ENCODE assay signal across 1 cellular context in the genomic region with DNA sequence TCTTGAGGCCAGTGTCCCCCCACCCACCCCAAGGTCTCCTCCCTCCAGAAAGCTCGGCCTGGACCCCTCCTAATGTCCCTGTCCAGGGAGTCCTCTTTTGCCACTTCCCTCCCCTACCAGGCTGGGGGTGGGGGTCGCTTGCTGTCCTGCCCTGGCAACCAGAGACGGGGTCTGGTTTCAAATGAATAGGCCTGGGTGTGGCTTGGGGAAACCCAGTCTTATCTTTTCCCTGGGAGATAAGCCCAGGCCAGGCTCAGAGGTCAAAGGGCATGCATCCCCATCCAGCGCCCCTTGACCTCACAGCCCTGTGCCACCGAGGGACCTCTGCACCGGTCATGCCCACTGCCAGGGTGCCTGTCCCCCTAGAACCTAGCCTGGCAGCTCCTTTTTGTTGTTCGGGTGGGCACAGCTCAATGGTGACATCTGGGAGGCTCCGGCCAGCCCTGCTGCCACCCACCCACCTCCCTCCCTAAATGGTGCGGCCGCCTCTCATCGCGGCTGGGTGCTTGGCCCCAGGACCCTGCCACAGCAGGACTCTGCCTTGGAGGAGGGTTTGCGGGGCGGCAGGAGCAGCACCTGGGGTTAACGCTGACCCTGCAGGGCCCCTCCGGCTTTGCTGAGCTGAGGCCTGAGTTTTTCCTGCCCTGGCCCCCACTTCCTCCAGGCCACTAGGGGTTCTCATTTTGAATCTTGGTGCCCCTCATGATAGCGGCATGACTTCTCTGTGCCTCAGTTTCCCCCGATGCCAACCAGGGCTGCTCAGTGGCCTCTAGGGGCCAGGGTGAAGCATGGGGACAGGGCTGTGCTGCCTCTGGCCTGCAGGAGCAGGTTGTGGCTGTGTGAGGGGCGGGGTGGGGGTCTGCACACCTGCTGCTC.
TF ChIP-seq lines count a peak whose summit lies in the region.

No MANE protein-coding gene starts in this region.

TF ChIP-seq in HepG2, 621 proteins besides CTCF, POLR2A, EP300 and RAD21 (continues in another document):
- TF ChIP-seq RBM22 (optimal IDR thresholded peaks at IDR 0.05; ENCODE audit: low read length), result peak; percentile 58
- TF ChIP-seq ZNF605 (CRISPR knock-in tag; IDR thresholded peaks at IDR 0.05), result no peak
- TF ChIP-seq SRSF4 (IDR thresholded peaks at IDR 0.05; ENCODE audit: low read depth, low read length, poor library complexity, severe bottlenecking), result no peak
- TF ChIP-seq ZNF318 (CRISPR knock-in tag; IDR thresholded peaks at IDR 0.05), result no peak
- no peak for TF ChIP-seq GABPB1 (CRISPR knock-in tag; IDR thresholded peaks at IDR 0.05)
- peak in 1 of 2 experiments; percentile 43; a peak in 1 of 4 replicates for TF ChIP-seq NR2F1 (CRISPR knock-in tag; IDR thresholded peaks at IDR 0.05)
- TF ChIP-seq, protein P1, sequence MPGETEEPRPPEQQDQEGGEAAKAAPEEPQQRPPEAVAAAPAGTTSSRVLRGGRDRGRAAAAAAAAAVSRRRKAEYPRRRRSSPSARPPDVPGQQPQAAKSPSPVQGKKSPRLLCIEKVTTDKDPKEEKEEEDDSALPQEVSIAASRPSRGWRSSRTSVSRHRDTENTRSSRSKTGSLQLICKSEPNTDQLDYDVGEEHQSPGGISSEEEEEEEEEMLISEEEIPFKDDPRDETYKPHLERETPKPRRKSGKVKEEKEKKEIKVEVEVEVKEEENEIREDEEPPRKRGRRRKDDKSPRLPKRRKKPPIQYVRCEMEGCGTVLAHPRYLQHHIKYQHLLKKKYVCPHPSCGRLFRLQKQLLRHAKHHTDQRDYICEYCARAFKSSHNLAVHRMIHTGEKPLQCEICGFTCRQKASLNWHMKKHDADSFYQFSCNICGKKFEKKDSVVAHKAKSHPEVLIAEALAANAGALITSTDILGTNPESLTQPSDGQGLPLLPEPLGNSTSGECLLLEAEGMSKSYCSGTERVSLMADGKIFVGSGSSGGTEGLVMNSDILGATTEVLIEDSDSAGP (CRISPR knock-in tag; IDR thresholded peaks at IDR 0.05; ENCODE audit: borderline replicate concordance), result no peak
- TF ChIP-seq ZMYM3 (CRISPR knock-in tag; IDR thresholded peaks at IDR 0.05), result no peak
- TF ChIP-seq MXI1 (IDR thresholded peaks at IDR 0.05; ENCODE audit: borderline replicate concordance, low read depth, low read length), result no peak
- TF ChIP-seq, protein P2, sequence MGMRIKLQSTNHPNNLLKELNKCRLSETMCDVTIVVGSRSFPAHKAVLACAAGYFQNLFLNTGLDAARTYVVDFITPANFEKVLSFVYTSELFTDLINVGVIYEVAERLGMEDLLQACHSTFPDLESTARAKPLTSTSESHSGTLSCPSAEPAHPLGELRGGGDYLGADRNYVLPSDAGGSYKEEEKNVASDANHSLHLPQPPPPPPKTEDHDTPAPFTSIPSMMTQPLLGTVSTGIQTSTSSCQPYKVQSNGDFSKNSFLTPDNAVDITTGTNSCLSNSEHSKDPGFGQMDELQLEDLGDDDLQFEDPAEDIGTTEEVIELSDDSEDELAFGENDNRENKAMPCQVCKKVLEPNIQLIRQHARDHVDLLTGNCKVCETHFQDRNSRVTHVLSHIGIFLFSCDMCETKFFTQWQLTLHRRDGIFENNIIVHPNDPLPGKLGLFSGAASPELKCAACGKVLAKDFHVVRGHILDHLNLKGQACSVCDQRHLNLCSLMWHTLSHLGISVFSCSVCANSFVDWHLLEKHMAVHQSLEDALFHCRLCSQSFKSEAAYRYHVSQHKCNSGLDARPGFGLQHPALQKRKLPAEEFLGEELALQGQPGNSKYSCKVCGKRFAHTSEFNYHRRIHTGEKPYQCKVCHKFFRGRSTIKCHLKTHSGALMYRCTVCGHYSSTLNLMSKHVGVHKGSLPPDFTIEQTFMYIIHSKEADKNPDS (CRISPR knock-in tag; IDR thresholded peaks at IDR 0.05), result no peak
- TF ChIP-seq ZSCAN20 (CRISPR knock-in tag; IDR thresholded peaks at IDR 0.05; ENCODE audit: borderline replicate concordance), result no peak
- TF ChIP-seq THRA (CRISPR knock-in tag; IDR thresholded peaks at IDR 0.05; ENCODE audit: borderline replicate concordance), result no peak
- no peak for TF ChIP-seq ZNF784 (CRISPR knock-in tag; IDR thresholded peaks at IDR 0.05; ENCODE audit: borderline replicate concordance)
- TF ChIP-seq, protein P3, sequence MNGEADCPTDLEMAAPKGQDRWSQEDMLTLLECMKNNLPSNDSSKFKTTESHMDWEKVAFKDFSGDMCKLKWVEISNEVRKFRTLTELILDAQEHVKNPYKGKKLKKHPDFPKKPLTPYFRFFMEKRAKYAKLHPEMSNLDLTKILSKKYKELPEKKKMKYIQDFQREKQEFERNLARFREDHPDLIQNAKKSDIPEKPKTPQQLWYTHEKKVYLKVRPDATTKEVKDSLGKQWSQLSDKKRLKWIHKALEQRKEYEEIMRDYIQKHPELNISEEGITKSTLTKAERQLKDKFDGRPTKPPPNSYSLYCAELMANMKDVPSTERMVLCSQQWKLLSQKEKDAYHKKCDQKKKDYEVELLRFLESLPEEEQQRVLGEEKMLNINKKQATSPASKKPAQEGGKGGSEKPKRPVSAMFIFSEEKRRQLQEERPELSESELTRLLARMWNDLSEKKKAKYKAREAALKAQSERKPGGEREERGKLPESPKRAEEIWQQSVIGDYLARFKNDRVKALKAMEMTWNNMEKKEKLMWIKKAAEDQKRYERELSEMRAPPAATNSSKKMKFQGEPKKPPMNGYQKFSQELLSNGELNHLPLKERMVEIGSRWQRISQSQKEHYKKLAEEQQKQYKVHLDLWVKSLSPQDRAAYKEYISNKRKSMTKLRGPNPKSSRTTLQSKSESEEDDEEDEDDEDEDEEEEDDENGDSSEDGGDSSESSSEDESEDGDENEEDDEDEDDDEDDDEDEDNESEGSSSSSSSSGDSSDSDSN (CRISPR knock-in tag; IDR thresholded peaks at IDR 0.05), result no peak
- TF ChIP-seq ZBTB34 (CRISPR knock-in tag; IDR thresholded peaks at IDR 0.05), result no peak
- no peak for TF ChIP-seq ZNF747 (CRISPR knock-in tag; IDR thresholded peaks at IDR 0.05; ENCODE audit: borderline replicate concordance)
- peak; percentile 96 for TF ChIP-seq HNRNPL (IDR thresholded peaks at IDR 0.05; ENCODE audit: low read depth, low read length)
- TF ChIP-seq NR2F2 (IDR thresholded peaks at IDR 0.05; ENCODE audit: borderline replicate concordance, low read depth), result peak; percentile 62
- no peak for TF ChIP-seq JARID2 (CRISPR knock-in tag; IDR thresholded peaks at IDR 0.05; ENCODE audit: insufficient replicate concordance)
- TF ChIP-seq NR2F6 (IDR thresholded peaks at IDR 0.05), result peak; percentile 72
- TF ChIP-seq NR2F6 (CRISPR knock-in tag; IDR thresholded peaks at IDR 0.05), result peak; percentile 66
- TF ChIP-seq, protein P4, sequence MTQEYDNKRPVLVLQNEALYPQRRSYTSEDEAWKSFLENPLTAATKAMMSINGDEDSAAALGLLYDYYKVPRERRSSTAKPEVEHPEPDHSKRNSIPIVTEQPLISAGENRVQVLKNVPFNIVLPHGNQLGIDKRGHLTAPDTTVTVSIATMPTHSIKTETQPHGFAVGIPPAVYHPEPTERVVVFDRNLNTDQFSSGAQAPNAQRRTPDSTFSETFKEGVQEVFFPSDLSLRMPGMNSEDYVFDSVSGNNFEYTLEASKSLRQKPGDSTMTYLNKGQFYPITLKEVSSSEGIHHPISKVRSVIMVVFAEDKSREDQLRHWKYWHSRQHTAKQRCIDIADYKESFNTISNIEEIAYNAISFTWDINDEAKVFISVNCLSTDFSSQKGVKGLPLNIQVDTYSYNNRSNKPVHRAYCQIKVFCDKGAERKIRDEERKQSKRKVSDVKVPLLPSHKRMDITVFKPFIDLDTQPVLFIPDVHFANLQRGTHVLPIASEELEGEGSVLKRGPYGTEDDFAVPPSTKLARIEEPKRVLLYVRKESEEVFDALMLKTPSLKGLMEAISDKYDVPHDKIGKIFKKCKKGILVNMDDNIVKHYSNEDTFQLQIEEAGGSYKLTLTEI (CRISPR knock-in tag; conservative IDR thresholded peaks at IDR 0.05), result no peak
- no peak for TF ChIP-seq NR0B2 (CRISPR knock-in tag; IDR thresholded peaks at IDR 0.05)
- TF ChIP-seq HIVEP1 (CRISPR knock-in tag; IDR thresholded peaks at IDR 0.05), result peak; percentile 23; the same call in 1 of the 2 replicates
- no peak for TF ChIP-seq ZNF589 (CRISPR knock-in tag; conservative IDR thresholded peaks at IDR 0.05)
- peak; percentile 83 for TF ChIP-seq NR2C2 (CRISPR knock-in tag; IDR thresholded peaks at IDR 0.05; ENCODE audit: borderline replicate concordance)
